8 cellular contexts compared by ENCODE assay signal in the genomic region with DNA sequence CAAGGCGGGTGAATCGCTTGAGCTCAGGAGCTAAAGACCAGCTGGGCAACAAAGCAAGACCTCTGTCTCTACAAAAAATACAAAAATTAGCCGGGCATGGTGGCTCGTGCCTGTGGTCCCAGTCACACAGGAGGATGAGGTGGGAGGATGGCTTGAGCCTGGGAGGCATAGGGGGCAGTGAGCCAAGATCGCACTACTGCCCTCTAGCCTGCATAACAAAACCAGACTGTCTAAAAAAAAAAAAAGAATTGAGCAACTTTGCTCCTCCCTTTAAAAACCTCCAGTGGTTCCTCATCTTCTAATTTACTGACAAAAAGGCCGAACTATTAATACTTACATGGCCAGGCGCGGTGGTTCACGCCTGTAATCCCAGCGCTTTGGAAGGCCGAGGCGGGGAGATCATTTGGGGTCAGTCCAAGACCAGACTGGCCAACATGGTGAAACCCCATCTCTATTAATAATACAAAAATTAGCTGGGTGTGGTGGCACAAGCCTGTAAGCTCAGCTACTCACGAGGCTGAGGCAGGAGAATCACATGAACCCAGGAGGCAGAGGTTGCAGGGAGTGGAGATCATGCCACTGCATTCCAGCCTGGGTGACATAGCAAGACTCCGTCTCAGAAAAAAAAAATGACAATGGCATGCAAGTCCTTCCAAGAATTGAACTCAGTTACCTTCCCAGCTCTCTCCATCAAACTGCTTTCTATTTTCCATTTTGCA. TPM values are rescaled to one million over a fixed set of nuclear protein-coding genes. Genes with fewer than 3 reads are reported as not detected.
A peak's percentile ranks its signal among the peaks of the same experiment; 100 is the strongest.
DNase-seq lines count a peak whose midpoint lies in the region; ATAC-seq and TF ChIP-seq lines count a peak whose summit lies in the region.

No MANE protein-coding gene starts in this region.

- peak overlapping the region; percentile 59 for H3K4me3 Mint-ChIP-seq in activated naive CD4-positive, alpha-beta T cell treated with anti-CD3 and anti-CD28 coated beads, Interleukin-2, amount 50 U/mL, for 24 hours
- H3K4me3 Mint-ChIP-seq in neural crest cell, result peak overlapping the region; percentile 81

- peak; percentile 58 for TF ChIP-seq CTCF in epithelial cell of proximal tubule (conservative IDR thresholded peaks at IDR 0.05; ENCODE audit: low read depth, low read length)
- TF ChIP-seq CTCF in neural crest cell (conservative IDR thresholded peaks at IDR 0.05), result no peak

- no peak for DNase-seq in activated naive CD4-positive, alpha-beta T cell treated with anti-CD3 and anti-CD28 coated beads, Interleukin-2, amount 50 U/mL, for 72 hours (ENCODE audit: low spot score in 2 of 2)
- DNase-seq in RPMI7951 (ENCODE audit: low read depth) (peak; percentile 84), epithelial cell of proximal tubule (ENCODE audit: low read depth) (no peak), neural crest cell (ENCODE audit: low read depth, low spot score) (no peak), ecto neural progenitor cell (ENCODE audit: low spot score) (no peak), NCI-H1930 (lab: John Stamatoyannopoulos, UW) (no peak)
- no peak for DNase-seq in activated naive CD4-positive, alpha-beta T cell treated with anti-CD3 and anti-CD28 coated beads, Interleukin-2, amount 50 U/mL, for 16 hours

- H3K27ac Mint-ChIP-seq in activated naive CD4-positive, alpha-beta T cell treated with anti-CD3 and anti-CD28 coated beads, Interleukin-2, amount 50 U/mL, for 24 hours, result peak overlapping the region; percentile 68
- no peak overlapping the region for H3K27ac Mint-ChIP-seq in activated naive CD4-positive, alpha-beta T cell treated with anti-CD3 and anti-CD28 coated beads, Interleukin-2, amount 50 U/mL, for 72 hours
- peak overlapping the region; percentile 82 for H3K27ac Mint-ChIP-seq in neural crest cell (ENCODE audit: unreplicated experiment)

- no peaks in the 10 kb centered on the region for H3K27me3 Mint-ChIP-seq in activated naive CD4-positive, alpha-beta T cell treated with anti-CD3 and anti-CD28 coated beads, Interleukin-2, amount 50 U/mL, for 24 hours
- H3K27me3 Mint-ChIP-seq in neural crest cell (ENCODE audit: low read depth), result no peaks in the 10 kb centered on the region

- peaks cover 70% of the 10 kb centered on the region for H3K4me1 Mint-ChIP-seq in activated naive CD4-positive, alpha-beta T cell treated with anti-CD3 and anti-CD28 coated beads, Interleukin-2, amount 50 U/mL, for 24 hours
- peaks cover 50% of the 10 kb centered on the region for H3K4me1 Mint-ChIP-seq in neural crest cell

- peaks cover 15% of the 10 kb centered on the region for H3K36me3 Mint-ChIP-seq in activated naive CD4-positive, alpha-beta T cell treated with anti-CD3 and anti-CD28 coated beads, Interleukin-2, amount 50 U/mL, for 24 hours
- H3K36me3 Mint-ChIP-seq in activated naive CD4-positive, alpha-beta T cell treated with anti-CD3 and anti-CD28 coated beads, Interleukin-2, amount 50 U/mL, for 72 hours, result peaks cover 6 to 28% of the 10 kb centered on the region in 2 donors
- peaks cover 2% of the 10 kb centered on the region for H3K36me3 Mint-ChIP-seq in neural crest cell (ENCODE audit: low read depth)

- no peaks in the 10 kb centered on the region for H3K9me3 Mint-ChIP-seq in activated naive CD4-positive, alpha-beta T cell treated with anti-CD3 and anti-CD28 coated beads, Interleukin-2, amount 50 U/mL, for 24 hours
- H3K9me3 Mint-ChIP-seq in activated naive CD4-positive, alpha-beta T cell treated with anti-CD3 and anti-CD28 coated beads, Interleukin-2, amount 50 U/mL, for 72 hours, result no peaks in the 10 kb centered on the region
- H3K9me3 Mint-ChIP-seq in neural crest cell, result no peaks in the 10 kb centered on the region

- ATAC-seq in activated naive CD4-positive, alpha-beta T cell treated with anti-CD3 and anti-CD28 coated beads, Interleukin-2, amount 50 U/mL, for 72 hours, result no peak

- H3K4me3 ChIP-seq in epithelial cell of proximal tubule (ENCODE audit: low read depth, low read length), result no peak overlapping the region

RNA-seq across cellular contexts. Expression of a gene that starts 4.4 kb away (rescaled TPM):
- 10 to 100 TPM; 18.9 to 26.4 TPM for total RNA-seq in activated naive CD4-positive, alpha-beta T cell treated with anti-CD3 and anti-CD28 coated beads, Interleukin-2, amount 50 U/mL, for 72 hours
- total RNA-seq in RPMI7951 (2014; rRNA removed; shearing (Covaris generic)), result 28.2 and 37.2 TPM in 2 replicates
- total RNA-seq in epithelial cell of proximal tubule (32.0 and 34.8 TPM in 2 replicates), neural crest cell (22.1 and 24.1 TPM in 2 replicates)

RNA-seq across cellular contexts. Expression of a gene that starts 41.3 kb away (rescaled TPM):
- total RNA-seq in activated naive CD4-positive, alpha-beta T cell treated with anti-CD3 and anti-CD28 coated beads, Interleukin-2, amount 50 U/mL, for 72 hours, result under 1 TPM in 1 of 2 donors, not detected in 1; 0.27 TPM
- not detected in 2 replicates for total RNA-seq in RPMI7951 (2014; rRNA removed; shearing (Covaris generic))
- total RNA-seq in epithelial cell of proximal tubule (0.51 TPM in 1 of 2 replicates, not detected in the other), neural crest cell (0.37 and 0.41 TPM in 2 replicates)

Comparison
In these comparisons a context has a peak if more than half of its experiments do, and no peak if none do; other contexts are left out.
1. H3K27ac Mint-ChIP-seq: peak in activated naive CD4-positive, alpha-beta T cell treated with anti-CD3 and anti-CD28 coated beads, Interleukin-2, amount 50 U/mL, for 24 hours (single experiment) and neural crest cell (single experiment); none in activated naive CD4-positive, alpha-beta T cell treated with anti-CD3 and anti-CD28 coated beads, Interleukin-2, amount 50 U/mL, for 72 hours (0 of 2).